20 cellular contexts compared by ENCODE assay signal in the genomic region with DNA sequence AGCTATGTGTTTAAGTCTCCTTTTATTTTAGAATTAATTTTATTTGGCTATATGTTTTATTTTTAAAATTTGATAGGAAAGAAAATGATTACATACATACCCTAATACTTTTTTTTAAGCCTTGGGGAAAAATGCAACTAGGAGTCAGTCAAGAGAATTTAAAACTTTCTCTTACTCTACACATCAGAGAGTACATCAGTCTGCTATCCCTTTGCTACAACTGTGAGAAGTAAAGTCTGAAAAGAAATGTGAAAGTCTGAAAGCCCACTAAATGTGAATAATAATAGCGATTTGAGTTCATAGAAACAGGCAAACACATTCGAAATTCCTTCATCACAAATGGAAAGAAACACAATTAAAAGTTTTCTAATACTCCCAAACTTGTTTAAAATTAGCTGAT.
DNase-seq lines count a peak whose midpoint lies in the region; ATAC-seq and TF ChIP-seq lines count a peak whose summit lies in the region.
"Had no signal": no experiment of that assay in that cellular context is flagged by ENCODE, and none has a peak within 500 bp of the region (broad histone marks: within the 10 kb centered on the region; RNA-seq: fewer than 3 reads in every experiment).

No MANE protein-coding gene starts in this region.

- no peak overlapping the region for H3K4me2 ChIP-seq in neural progenitor cell
- H3K4me2 ChIP-seq: A549, BLaER1 had no signal

- H3K27me3 Mint-ChIP-seq in WTC11 (ENCODE audit: low read depth) (no peaks in the 10 kb centered on the region), neural progenitor cell (ENCODE audit: insufficient read depth, low read depth) (no peaks in the 10 kb centered on the region)
- H3K27me3 Mint-ChIP-seq in naive thymus-derived CD4-positive, alpha-beta T cell: no peaks in the 10 kb centered on the region
- H3K27me3 Mint-ChIP-seq: CD4-positive, alpha-beta memory T cell had no signal

- no peaks in the 10 kb centered on the region for H3K9me3 ChIP-seq in HUES48 (ENCODE audit: control insufficient read depth, insufficient read depth, low read length)
- no peaks in the 10 kb centered on the region for H3K9me3 ChIP-seq in neural progenitor cell (ENCODE audit: low read depth)
- H3K9me3 ChIP-seq in naive thymus-derived CD4-positive, alpha-beta T cell (ENCODE audit: control insufficient read depth in 2 of 3, low read length in 3 of 3): no peaks in the 10 kb centered on the region
- H3K9me3 ChIP-seq: A549, BLaER1 had no signal

- POLR2A ChIA-PET in WTC11 (lab: Charles Lee): no interaction called here
- POLR2A ChIA-PET in GM10248 (lab: Yijun Ruan, JAX): no interaction called here
- POLR2A ChIA-PET in naive thymus-derived CD4-positive, alpha-beta T cell (lab: Charles Lee): no interaction called here

- H3K9ac ChIP-seq in HUES48 (ENCODE audit: low read depth, low read length) (no peak overlapping the region), neural progenitor cell (no peak overlapping the region)
- H3K9ac ChIP-seq: BLaER1 had no signal

- no peaks in the 10 kb centered on the region for H3K36me3 ChIP-seq in ACC112 (ENCODE audit: insufficient read depth, low read length)
- H3K36me3 ChIP-seq in HUES48 (ENCODE audit: control insufficient read depth, insufficient read depth, low read length): no peaks in the 10 kb centered on the region
- H3K36me3 ChIP-seq in neural progenitor cell: no peaks in the 10 kb centered on the region
- H3K36me3 ChIP-seq in naive thymus-derived CD4-positive, alpha-beta T cell (ENCODE audit: control insufficient read depth in 2 of 3, insufficient read depth in 3 of 3, low read length in 3 of 3): no peaks in the 10 kb centered on the region
- H3K36me3 ChIP-seq: BLaER1 had no signal

- no peaks in the 10 kb centered on the region for H3K27me3 ChIP-seq in ACC112 (ENCODE audit: insufficient read depth, low read length)
- H3K27me3 ChIP-seq in HUES48 (ENCODE audit: control insufficient read depth, insufficient read depth, low read length): no peaks in the 10 kb centered on the region
- no peaks in the 10 kb centered on the region for H3K27me3 ChIP-seq in neural progenitor cell
- H3K27me3 ChIP-seq in naive thymus-derived CD4-positive, alpha-beta T cell (ENCODE audit: control insufficient read depth in 2 of 2, insufficient read depth in 2 of 2, low read length in 2 of 2): no peaks in the 10 kb centered on the region
- H3K27me3 ChIP-seq: BLaER1 had no signal

- DNase-seq in WTC11 (ENCODE audit: low spot score) (no peak), neural progenitor cell (ENCODE audit: low spot score) (no peak), GM10248 (ENCODE audit: extremely low spot score) (no peak), HuH-7.5 (ENCODE audit: low spot score) (no peak)
- no peak for DNase-seq in naive thymus-derived CD4-positive, alpha-beta T cell
- no peak for DNase-seq in activated CD4-positive, alpha-beta T cell treated with anti-CD3 and anti-CD28 coated beads for 48 hours
- DNase-seq: CD4-positive, alpha-beta memory T cell; DMS153; DMS79; GF-D8; H7; IMR-90 had no signal

- H3K4me1 Mint-ChIP-seq in WTC11 (peaks cover 7% of the 10 kb centered on the region), neural progenitor cell (no peaks in the 10 kb centered on the region)
- no peaks in the 10 kb centered on the region for H3K4me1 Mint-ChIP-seq in naive thymus-derived CD4-positive, alpha-beta T cell
- H3K4me1 Mint-ChIP-seq: CD14-positive monocyte; CD4-positive, alpha-beta memory T cell had no signal

- CTCF ChIA-PET in WTC11 (lab: Charles Lee): no interaction called here
- CTCF ChIA-PET in GM10248 (lab: Yijun Ruan, JAX): interaction anchor here (1.1 kb wide), 1 partner anchor 10 kb away, joined by 4 read pairs; no protein-coding TSS in a partner anchor
- CTCF ChIA-PET in naive thymus-derived CD4-positive, alpha-beta T cell (lab: Charles Lee): no interaction called here

- H3K4me3 ChIP-seq in ACC112 (ENCODE audit: low read depth, low read length) (no peak overlapping the region), HUES48 (ENCODE audit: low read depth, low read length) (no peak overlapping the region), neural progenitor cell (no peak overlapping the region)
- no peak overlapping the region for H3K4me3 ChIP-seq in naive thymus-derived CD4-positive, alpha-beta T cell (ENCODE audit: low read length)
- H3K4me3 ChIP-seq: A549, BLaER1, GM12878, K562 had no signal

- H3K9me3 Mint-ChIP-seq in WTC11 (no peaks in the 10 kb centered on the region), neural progenitor cell (no peaks in the 10 kb centered on the region)
- H3K9me3 Mint-ChIP-seq in naive thymus-derived CD4-positive, alpha-beta T cell: peaks cover 0 to 8% (median 0%) of the 10 kb centered on the region in 11 donors
- H3K9me3 Mint-ChIP-seq: CD14-positive monocyte had no signal

- no peaks in the 10 kb centered on the region for H3K4me1 ChIP-seq in ACC112 (ENCODE audit: control insufficient read depth, insufficient read depth, low read length, unreplicated experiment)
- peaks cover 21% of the 10 kb centered on the region for H3K4me1 ChIP-seq in HUES48 (ENCODE audit: control insufficient read depth, insufficient read depth, low read length)
- H3K4me1 ChIP-seq in neural progenitor cell: no peaks in the 10 kb centered on the region
- H3K4me1 ChIP-seq in naive thymus-derived CD4-positive, alpha-beta T cell (ENCODE audit: control insufficient read depth in 2 of 2, insufficient read depth in 2 of 2, low read length in 2 of 2): no peaks in the 10 kb centered on the region
- H3K4me1 ChIP-seq: A549, BLaER1 had no signal

- H3K27ac ChIP-seq in ACC112 (ENCODE audit: low read depth, low read length): no peak overlapping the region
- peak overlapping the region; percentile 46 for H3K27ac ChIP-seq in HUES48 (ENCODE audit: low read depth, low read length)
- no peak overlapping the region for H3K27ac ChIP-seq in neural progenitor cell
- H3K27ac ChIP-seq in naive thymus-derived CD4-positive, alpha-beta T cell (ENCODE audit: low read depth, low read length): no peak overlapping the region
- H3K27ac ChIP-seq: 22Rv1, A549, BLaER1 had no signal

- no peaks in the 10 kb centered on the region for H3F3A ChIP-seq in neural progenitor cell (ENCODE audit: low read depth)

- no peak overlapping the region for H3K4me3 Mint-ChIP-seq in WTC11
- H3K4me3 Mint-ChIP-seq in neural progenitor cell: no peak overlapping the region
- H3K4me3 Mint-ChIP-seq in naive thymus-derived CD4-positive, alpha-beta T cell: no peak overlapping the region
- H3K4me3 Mint-ChIP-seq: CD14-positive monocyte; CD4-positive, alpha-beta memory T cell had no signal

- ATAC-seq in WTC11: peak; percentile 57
- ATAC-seq in naive thymus-derived CD4-positive, alpha-beta T cell: no peak
- ATAC-seq: A549, GM12878, K562 had no signal

- TF ChIP-seq CTCF in WTC11 (IDR thresholded peaks at IDR 0.05): no peak
- no peak for TF ChIP-seq CTCF in neural progenitor cell (IDR thresholded peaks at IDR 0.05)
- TF ChIP-seq CTCF in GM10248 (IDR thresholded peaks at IDR 0.05; ENCODE audit: control extremely low read depth, extremely low read depth, low read depth, missing control alignments): no peak

- H3K27ac Mint-ChIP-seq in WTC11 (no peak overlapping the region), neural progenitor cell (no peak overlapping the region)
- no peak overlapping the region for H3K27ac Mint-ChIP-seq in naive thymus-derived CD4-positive, alpha-beta T cell
- H3K27ac Mint-ChIP-seq: CD14-positive monocyte; CD4-positive, alpha-beta memory T cell had no signal

- H2AFZ ChIP-seq in ACC112 (ENCODE audit: low read length, unreplicated experiment): peak overlapping the region; percentile 27
- H2AFZ ChIP-seq in neural progenitor cell (replicated peaks): peak overlapping the region; percentile 36

- H3K36me3 Mint-ChIP-seq in WTC11 (no peaks in the 10 kb centered on the region), neural progenitor cell (no peaks in the 10 kb centered on the region)
- H3K36me3 Mint-ChIP-seq in naive thymus-derived CD4-positive, alpha-beta T cell: no peaks in the 10 kb centered on the region
- H3K36me3 Mint-ChIP-seq: CD14-positive monocyte; CD4-positive, alpha-beta memory T cell had no signal

- intact Hi-C loops in naive thymus-derived CD4-positive, alpha-beta T cell (cut with micrococcal nuclease): no loop called here

- H3K79me2 ChIP-seq in ACC112 (ENCODE audit: control insufficient read depth, insufficient read depth, low read length, unreplicated experiment) (no peaks in the 10 kb centered on the region), neural progenitor cell (ENCODE audit: low read depth) (no peaks in the 10 kb centered on the region)

- no peaks in the 10 kb centered on the region for H4K20me1 ChIP-seq in neural progenitor cell (ENCODE audit: low read depth)
- H4K20me1 ChIP-seq: BLaER1 had no signal

TF ChIP-seq in WTC11, 78 proteins besides CTCF, POLR2A, EP300 and RAD21:
- TF ChIP-seq GABPB1 (CRISPR knock-in tag; IDR thresholded peaks at IDR 0.05) (no peak), NR3C1 (CRISPR knock-in tag; conservative IDR thresholded peaks at IDR 0.05; ENCODE audit: low read depth) (no peak), TEAD4 (CRISPR knock-in tag; IDR thresholded peaks at IDR 0.05) (no peak)
TF ChIP-seq in WTC11: peak in this region for 0.
